In genomic region chr11:119518746-119519382, GRCh38 we compare ENCODE assay signal across 1 cellular context.
TF ChIP-seq lines count a peak whose summit lies in the region.

No MANE protein-coding gene starts in this region.

TF ChIP-seq in K562, 482 proteins besides CTCF, POLR2A, EP300 and RAD21:
- TF ChIP-seq CEBPZ (IDR thresholded peaks at IDR 0.05; ENCODE audit: borderline replicate concordance, low read depth, low read length) (no peak), EGR1 (conservative IDR thresholded peaks at IDR 0.05) (peak; percentile 95), FOS (IDR thresholded peaks at IDR 0.05; ENCODE audit: extremely low read depth, insufficient read length) (no peak), CREM (IDR thresholded peaks at IDR 0.05; ENCODE audit: low read depth) (peak; percentile 27; the same call in 1 of the 2 replicates), MAFG (tag; conservative IDR thresholded peaks at IDR 0.05) (peak; percentile 65), GTF2F1 (IDR thresholded peaks at IDR 0.05; ENCODE audit: low read depth, low read length) (no peak), C11orf30 (IDR thresholded peaks at IDR 0.05; ENCODE audit: low read depth) (peak; percentile 76), NCOA2 (IDR thresholded peaks at IDR 0.05; ENCODE audit: partially characterized antibody in 2 of 2) (no peak), ZNF766 (CRISPR knock-in tag; conservative IDR thresholded peaks at IDR 0.05) (0 out of 2 replicates have a peak, but pooled peaks have one; percentile 49), ILF3 (IDR thresholded peaks at IDR 0.05; ENCODE audit: borderline replicate concordance) (no peak), MIER1 (IDR thresholded peaks at IDR 0.05; ENCODE audit: low read depth) (peak; percentile 91), HDAC3 (IDR thresholded peaks at IDR 0.05; ENCODE audit: borderline replicate concordance, partially characterized antibody) (no peak), YBX1 (IDR thresholded peaks at IDR 0.05) (no peak), RCOR1 (IDR thresholded peaks at IDR 0.05; ENCODE audit: borderline replicate concordance in 1 of 2, low read depth in 2 of 2, low read length in 2 of 2) (peak in 1 of 2 experiments; percentile 49; a peak in 1 of 4 replicates), NELFE (IDR thresholded peaks at IDR 0.05; ENCODE audit: insufficient read depth, insufficient read length) (no peak), SRSF3 (IDR thresholded peaks at IDR 0.05; ENCODE audit: insufficient read depth, low read length) (no peak), NFE2 (IDR thresholded peaks at IDR 0.05; ENCODE audit: low read depth) (0 out of 2 replicates have a peak, but pooled peaks have one; percentile 40), ZNF444 (CRISPR knock-in tag; IDR thresholded peaks at IDR 0.05) (no peak), PRMT5 (CRISPR knock-in tag; IDR thresholded peaks at IDR 0.05) (peak; percentile 89), MLLT1 (IDR thresholded peaks at IDR 0.05) (no peak), MAZ (CRISPR knock-in tag; conservative IDR thresholded peaks at IDR 0.05 in 1 of 2, IDR thresholded peaks at IDR 0.05 in 1 of 2) (peak in 1 of 2 experiments; percentile 37; a peak in 1 of 4 replicates), REST (CRISPR knock-in tag; IDR thresholded peaks at IDR 0.05; ENCODE audit: low read depth) (peak; percentile 93), MAFK (IDR thresholded peaks at IDR 0.05; ENCODE audit: low read length) (peak; percentile 48), ZNF316 (IDR thresholded peaks at IDR 0.05) (peak; percentile 75), AFF1 (IDR thresholded peaks at IDR 0.05; ENCODE audit: low read depth in 1 of 2, partially characterized antibody in 2 of 2) (peak in 1 of 2 experiments; percentile 64), EHMT2 (IDR thresholded peaks at IDR 0.05) (peak; percentile 98)
- TF ChIP-seq, protein P1, sequence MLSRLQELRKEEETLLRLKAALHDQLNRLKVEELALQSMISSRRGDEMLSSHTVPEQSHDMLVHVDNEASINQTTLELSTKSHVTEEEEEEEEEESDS (CRISPR knock-in tag; IDR thresholded peaks at IDR 0.05), result no peak
- TF ChIP-seq, protein P2, sequence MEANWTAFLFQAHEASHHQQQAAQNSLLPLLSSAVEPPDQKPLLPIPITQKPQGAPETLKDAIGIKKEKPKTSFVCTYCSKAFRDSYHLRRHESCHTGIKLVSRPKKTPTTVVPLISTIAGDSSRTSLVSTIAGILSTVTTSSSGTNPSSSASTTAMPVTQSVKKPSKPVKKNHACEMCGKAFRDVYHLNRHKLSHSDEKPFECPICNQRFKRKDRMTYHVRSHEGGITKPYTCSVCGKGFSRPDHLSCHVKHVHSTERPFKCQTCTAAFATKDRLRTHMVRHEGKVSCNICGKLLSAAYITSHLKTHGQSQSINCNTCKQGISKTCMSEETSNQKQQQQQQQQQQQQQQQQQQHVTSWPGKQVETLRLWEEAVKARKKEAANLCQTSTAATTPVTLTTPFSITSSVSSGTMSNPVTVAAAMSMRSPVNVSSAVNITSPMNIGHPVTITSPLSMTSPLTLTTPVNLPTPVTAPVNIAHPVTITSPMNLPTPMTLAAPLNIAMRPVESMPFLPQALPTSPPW (CRISPR knock-in tag; IDR thresholded peaks at IDR 0.05), result peak; percentile 53
- TF ChIP-seq, protein P3, sequence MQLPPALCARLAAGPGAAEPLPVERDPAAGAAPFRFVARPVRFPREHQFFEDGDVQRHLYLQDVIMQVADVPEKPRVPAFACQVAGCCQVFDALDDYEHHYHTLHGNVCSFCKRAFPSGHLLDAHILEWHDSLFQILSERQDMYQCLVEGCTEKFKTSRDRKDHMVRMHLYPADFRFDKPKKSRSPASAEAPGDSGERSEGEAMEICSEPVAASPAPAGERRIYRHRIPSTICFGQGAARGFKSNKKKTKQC (CRISPR knock-in tag; IDR thresholded peaks at IDR 0.05), result peak; percentile 50; the same call in 1 of the 2 replicates
TF ChIP-seq in K562: peak in this region for 17.
